In the genomic region with DNA sequence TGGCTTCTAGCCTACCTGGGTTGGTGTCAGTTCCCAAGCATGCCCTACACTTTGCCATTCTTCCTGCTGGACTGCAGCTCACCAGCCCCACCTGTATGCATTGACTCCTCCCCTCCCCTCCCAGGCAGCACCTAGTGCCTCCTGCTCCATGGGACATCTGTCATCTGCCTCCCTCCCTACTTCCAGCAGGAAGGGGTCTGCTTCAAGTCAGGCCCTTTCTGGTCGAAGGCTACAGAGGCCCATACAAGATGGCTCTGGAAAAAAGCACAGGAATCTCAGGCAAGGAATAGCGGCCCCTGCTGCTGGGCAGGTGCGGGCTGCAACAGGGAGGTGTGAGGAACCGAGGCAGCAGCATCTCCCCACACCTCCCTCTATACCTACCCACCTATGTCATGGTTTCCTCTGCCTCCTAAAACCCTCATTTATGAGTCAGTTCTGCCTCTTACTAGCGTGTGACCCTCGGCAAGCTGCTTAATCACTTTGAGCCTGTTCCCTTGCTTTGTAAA, we compare ENCODE assay signal across 17 cellular contexts. TPM values are rescaled to one million over a fixed set of nuclear protein-coding genes. Genes with fewer than 3 reads are reported as not detected.
A peak's percentile ranks its signal among the peaks of the same experiment; 100 is the strongest.
DNase-seq lines count a peak whose midpoint lies in the region; ATAC-seq and TF ChIP-seq lines count a peak whose summit lies in the region.
"Had no signal": no experiment of that assay in that cellular context is flagged by ENCODE, and none has a peak within 500 bp of the region (broad histone marks: within the 10 kb centered on the region; RNA-seq: fewer than 3 reads in every experiment).

No MANE protein-coding gene starts in this region.

- TF ChIP-seq CTCF in neural progenitor cell (IDR thresholded peaks at IDR 0.05), result peak; percentile 42

- H3K9me3 ChIP-seq in neural progenitor cell (ENCODE audit: low read depth), result no peaks in the 10 kb centered on the region
- H3K9me3 ChIP-seq: suprapubic skin had no signal

- H3K27ac Mint-ChIP-seq in neural progenitor cell, result no peak overlapping the region
- H3K27ac Mint-ChIP-seq: activated T-helper 1 cell treated with anti-CD3 and anti-CD28 coated beads, Interleukin-12 subunit alpha, Interleukin-12 subunit beta, Interleukin-2, Interleukin-4 antibody, amounts not matched to agents 30 ng/mL and 10 ng/mL and 1 ng/mL, durations not matched to agents 14 hours and 24 hours and 36 hours; nephron progenitor cell had no signal

- H3K36me3 ChIP-seq in neural progenitor cell, result no peaks in the 10 kb centered on the region
- H3K36me3 ChIP-seq: suprapubic skin had no signal

- no peaks in the 10 kb centered on the region for H4K20me1 ChIP-seq in neural progenitor cell (ENCODE audit: low read depth)

- peaks cover 2% of the 10 kb centered on the region for H3K27me3 Mint-ChIP-seq in neural progenitor cell (ENCODE audit: insufficient read depth, low read depth)

- peaks cover 11% of the 10 kb centered on the region for H3K4me1 ChIP-seq in neural progenitor cell

- H3K27ac ChIP-seq in caudate nucleus (ENCODE audit: low read depth, low read length) (peak overlapping the region; percentile 6), neural progenitor cell (no peak overlapping the region)
- H3K27ac ChIP-seq: suprapubic skin had no signal

- DNase-seq in DMS79 (lab: John Stamatoyannopoulos, UW) (peak; percentile 16), HT-29 (ENCODE audit: low spot score) (peak; percentile 52), caudate nucleus (lab: John Stamatoyannopoulos, UW) (peak in 2 of 61 donors; percentile 23 to 32), neural progenitor cell (ENCODE audit: low spot score) (peak; percentile 39), HCEC 1CT (no peak), NCI-H2227 (lab: John Stamatoyannopoulos, UW; ENCODE audit: unreplicated experiment) (no peak)
- DNase-seq: GOT3; MM.1S; NCI-H226; nephron progenitor cell; right cardiac atrium; stimulated activated CD4-positive, alpha-beta T cell treated with anti-CD3 and anti-CD28 coated beads, Interleukin-1b, Interleukin-23, amount 100 ng/mL, for 48 hours; T-helper 9 cell had no signal

- H3K9ac ChIP-seq in neural progenitor cell, result no peak overlapping the region

- H3K9me3 Mint-ChIP-seq in neural progenitor cell, result no peaks in the 10 kb centered on the region
- H3K9me3 Mint-ChIP-seq: activated T-helper 1 cell treated with anti-CD3 and anti-CD28 coated beads, Interleukin-12 subunit alpha, Interleukin-12 subunit beta, Interleukin-2, Interleukin-4 antibody, amounts not matched to agents 30 ng/mL and 10 ng/mL and 1 ng/mL, durations not matched to agents 14 hours and 24 hours and 36 hours; central memory CD8-positive, alpha-beta T cell; nephron progenitor cell had no signal

- no peaks in the 10 kb centered on the region for H3K27me3 ChIP-seq in neural progenitor cell
- H3K27me3 ChIP-seq: suprapubic skin had no signal

- no peak for ATAC-seq in HG03432 (IDR thresholded peaks at IDR 0.05; ENCODE audit: unreplicated experiment)
- ATAC-seq: right cardiac atrium had no signal

- peaks cover 28% of the 10 kb centered on the region for H3K4me1 Mint-ChIP-seq in neural progenitor cell
- H3K4me1 Mint-ChIP-seq: central memory CD8-positive, alpha-beta T cell had no signal

- no peaks in the 10 kb centered on the region for H3K79me2 ChIP-seq in neural progenitor cell (ENCODE audit: low read depth)

- peaks cover 5% of the 10 kb centered on the region for H3K36me3 Mint-ChIP-seq in neural progenitor cell

- H3K4me3 Mint-ChIP-seq in neural progenitor cell, result no peak overlapping the region
- H3K4me3 Mint-ChIP-seq: activated T-helper 1 cell treated with anti-CD3 and anti-CD28 coated beads, Interleukin-12 subunit alpha, Interleukin-12 subunit beta, Interleukin-2, Interleukin-4 antibody, amounts not matched to agents 30 ng/mL and 10 ng/mL and 1 ng/mL, durations not matched to agents 14 hours and 24 hours and 36 hours; central memory CD8-positive, alpha-beta T cell; nephron progenitor cell had no signal

- H3K4me3 ChIP-seq in neural progenitor cell, result no peak overlapping the region
- H3K4me3 ChIP-seq: suprapubic skin had no signal

- no peak overlapping the region for H3K4me2 ChIP-seq in neural progenitor cell

- no peak overlapping the region for H2AFZ ChIP-seq in neural progenitor cell (replicated peaks)

- H3F3A ChIP-seq in neural progenitor cell (ENCODE audit: low read depth), result peaks cover 7% of the 10 kb centered on the region

RNA-seq across cellular contexts. Expression of a gene that starts 19.7 kb away (rescaled TPM):
- total RNA-seq in HT-29 (2014; rRNA removed; shearing (Covaris generic)), result 66.0 and 70.1 TPM in 2 replicates
- total RNA-seq in neural progenitor cell (ENCODE audit: low replicate concordance), result 6.3 and 6.7 TPM in 2 replicates

Comparison
In these comparisons a context has a peak if more than half of its experiments do, and no peak if none do; other contexts are left out.
1. DNase-seq: peak in DMS79 (single experiment), HT-29 (single experiment) and neural progenitor cell (single experiment); none in HCEC 1CT (single experiment) and NCI-H2227 (single experiment).